ENCODE assay signal across 8 cellular contexts in the genomic region with DNA sequence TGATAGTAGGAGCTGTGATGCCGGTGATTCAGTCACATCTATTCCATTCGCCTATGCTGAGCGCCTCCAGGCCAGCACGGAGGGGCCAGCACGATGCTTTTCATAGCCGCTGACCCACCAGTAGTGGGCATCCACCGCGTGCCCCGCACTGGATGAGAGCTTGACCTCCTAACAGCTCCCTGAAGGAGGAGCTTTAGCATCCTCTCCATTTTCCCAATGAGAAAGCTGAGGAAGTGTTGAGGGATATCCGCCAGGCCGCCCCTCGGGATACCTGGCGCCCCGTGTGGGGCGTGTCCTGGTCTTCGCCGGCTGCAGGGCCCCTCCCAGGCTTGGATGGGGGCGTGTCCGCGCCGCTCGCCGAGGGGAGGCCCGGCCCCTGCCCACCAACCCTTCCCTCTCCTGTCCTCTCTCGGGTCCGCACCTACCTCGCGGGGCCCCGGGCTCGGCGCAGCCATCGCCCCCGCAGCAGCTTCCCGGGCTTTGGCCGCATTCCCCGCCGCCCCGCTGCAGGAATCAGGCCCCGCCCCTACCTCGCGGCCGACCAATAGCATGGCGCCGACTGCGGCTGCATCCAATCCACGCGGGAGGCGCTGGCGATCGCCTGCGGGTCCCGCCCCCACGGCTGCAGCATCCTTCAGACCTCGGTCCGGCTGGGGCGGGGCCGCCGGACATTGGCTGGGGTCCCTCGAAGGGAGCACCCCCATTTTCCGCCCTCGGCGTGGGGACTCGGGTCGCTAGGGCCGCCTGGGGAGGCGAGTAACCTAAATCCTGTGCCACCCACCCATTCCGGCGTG. TPM values are rescaled to one million over a fixed set of nuclear protein-coding genes. Genes with fewer than 3 reads are reported as not detected.
DNase-seq lines count a peak whose midpoint lies in the region; ATAC-seq and TF ChIP-seq lines count a peak whose summit lies in the region.

Gene PIP5KL1 (minus strand): TSS at position 480 of the 794 bp plus-strand sequence. CDS start 25 bp downstream, at position 455.

- peak within 1 kb of the TSS; percentile 60 for H3K4me3 ChIP-seq in HUES64 (ENCODE audit: low read length)
- H3K4me3 ChIP-seq in SJSA1 = peak within 1 kb of the TSS; percentile 45
- H3K4me3 ChIP-seq in transverse colon = peak within 1 kb of the TSS in 3 of 4 donors; percentile 34 to 53 (median 42)

- H3K27ac Mint-ChIP-seq in activated naive CD8-positive, alpha-beta T cell treated with anti-CD3 and anti-CD28 coated beads for 36 hours = peak within 1 kb of the TSS; percentile 30
- peak within 1 kb of the TSS; percentile 92 for H3K27ac Mint-ChIP-seq in glutamatergic neuron (ENCODE audit: unreplicated experiment)

- DNase-seq in Daoy (ENCODE audit: low read depth) = peak; percentile 95
- peak; percentile 81 to 83 for DNase-seq in SJSA1 (ENCODE audit: low read depth in 1 of 2, low spot score in 2 of 2)
- peak; percentile 78 for DNase-seq in activated naive CD8-positive, alpha-beta T cell treated with anti-CD3 and anti-CD28 coated beads for 36 hours
- DNase-seq in glutamatergic neuron = peak; percentile 94
- DNase-seq in nucleus accumbens (lab: John Stamatoyannopoulos, UW) = peak in 52 of 56 donors; percentile 44 to 90 (median 74)
- DNase-seq in transverse colon = peak; percentile 79

- no peak for TF ChIP-seq CTCF in glutamatergic neuron (IDR thresholded peaks at IDR 0.05; ENCODE audit: partially characterized antibody, unreplicated experiment)
- TF ChIP-seq CTCF in transverse colon (IDR thresholded peaks at IDR 0.05) = no peak

- H3K9me3 ChIP-seq in HUES64 (ENCODE audit: insufficient read depth, low read depth, low read length) = no peaks in the 10 kb centered on the region
- H3K9me3 ChIP-seq in SJSA1 (replicated peaks) = no peaks in the 10 kb centered on the region
- H3K9me3 ChIP-seq in transverse colon = no peaks in the 10 kb centered on the region

- WGBS in HUES64 = under 1% methylated on average over 68 of the region's 68 CpGs
- WGBS in transverse colon (ENCODE audit: low coverage in 1 of 2), 2 donors = 2% methylated on average over 42 of the region's 68 CpGs; no CpG with 5 or more reads in 1 of the 2 donors

- ATAC-seq in GM21529 (IDR thresholded peaks at IDR 0.05; ENCODE audit: unreplicated experiment) = peak; percentile 79

- peak within 1 kb of the TSS; percentile 42 for H3K4me3 Mint-ChIP-seq in activated naive CD8-positive, alpha-beta T cell treated with anti-CD3 and anti-CD28 coated beads for 36 hours
- H3K4me3 Mint-ChIP-seq in glutamatergic neuron (ENCODE audit: unreplicated experiment) = peak within 1 kb of the TSS; percentile 90

- no peak for TF ChIP-seq POLR2A in transverse colon (IDR thresholded peaks at IDR 0.05)

- no peaks in the 10 kb centered on the region for H3K9me3 Mint-ChIP-seq in activated naive CD8-positive, alpha-beta T cell treated with anti-CD3 and anti-CD28 coated beads for 36 hours
- peaks cover 7% of the 10 kb centered on the region for H3K9me3 Mint-ChIP-seq in glutamatergic neuron (ENCODE audit: unreplicated experiment)

- peak within 1 kb of the TSS; percentile 41 for H3K9ac ChIP-seq in HUES64 (ENCODE audit: low read depth, low read length)

- peaks cover 5% of the 10 kb centered on the region for H3K27me3 Mint-ChIP-seq in activated naive CD8-positive, alpha-beta T cell treated with anti-CD3 and anti-CD28 coated beads for 36 hours
- peaks cover 20% of the 10 kb centered on the region for H3K27me3 Mint-ChIP-seq in glutamatergic neuron (ENCODE audit: unreplicated experiment)

- H3K4me1 ChIP-seq in HUES64 (ENCODE audit: insufficient read depth, low read length) = peaks cover 19% of the 10 kb centered on the region
- H3K4me1 ChIP-seq in SJSA1 (replicated peaks) = peaks cover 36% of the 10 kb centered on the region
- H3K4me1 ChIP-seq in transverse colon = peaks cover 14 to 40% (median 33%) of the 10 kb centered on the region in 4 donors

- peaks cover 38% of the 10 kb centered on the region for H3K27me3 ChIP-seq in HUES64 (ENCODE audit: insufficient read depth, low read length)
- H3K27me3 ChIP-seq in SJSA1 (replicated peaks) = no peaks in the 10 kb centered on the region
- peaks cover 51% of the 10 kb centered on the region for H3K27me3 ChIP-seq in transverse colon

- no peak for TF ChIP-seq EP300 in transverse colon (IDR thresholded peaks at IDR 0.05; ENCODE audit: low read depth)

- H3K36me3 ChIP-seq in HUES64 (ENCODE audit: insufficient read depth, low read length) (0 out of 2 replicates have a peak, but pooled peaks cover under 1% of the 10 kb centered on the region), SJSA1 (peaks cover 10% of the 10 kb centered on the region), transverse colon (no peaks in the 10 kb centered on the region)

- in situ Hi-C loops in transverse colon (cut with MboI; ENCODE audit: low pct_ligation_motif_present in 1 of 4, low pct_unique_long_range_greater_than_20kb in 1 of 4, low sequenced_read_pairs in 3 of 4) = no loop called here

- peaks cover 19% of the 10 kb centered on the region for H3K4me1 Mint-ChIP-seq in activated naive CD8-positive, alpha-beta T cell treated with anti-CD3 and anti-CD28 coated beads for 36 hours
- H3K4me1 Mint-ChIP-seq in glutamatergic neuron (ENCODE audit: low read depth, unreplicated experiment) = peaks cover 11% of the 10 kb centered on the region

- intact Hi-C loops in transverse colon (cut with DNase I; ENCODE audit: low total_unique reads) = no loop called here

- peaks cover 7% of the 10 kb centered on the region for H3K36me3 Mint-ChIP-seq in activated naive CD8-positive, alpha-beta T cell treated with anti-CD3 and anti-CD28 coated beads for 36 hours
- H3K36me3 Mint-ChIP-seq in glutamatergic neuron (ENCODE audit: unreplicated experiment) = no peaks in the 10 kb centered on the region

- peak within 1 kb of the TSS; percentile 53; the same call in 1 of the 2 replicates for H3K27ac ChIP-seq in HUES64 (ENCODE audit: low read depth, low read length)
- peak within 1 kb of the TSS; percentile 52 for H3K27ac ChIP-seq in SJSA1
- H3K27ac ChIP-seq in transverse colon = peak within 1 kb of the TSS in 1 of 4 donors; percentile 18

RNA-seq across cellular contexts. Expression of gene PIP5KL1, which starts in this region (rescaled TPM):
- 0.18 and 0.51 TPM in 2 replicates for total RNA-seq in Daoy (2014; rRNA removed; shearing (Covaris generic))
- polyA plus RNA-seq in HUES64 (2013, experiment 1 of 2) = 4.1 TPM
- polyA plus RNA-seq in HUES64 (2013, experiment 2 of 2) = 3.7 TPM
- total RNA-seq in SJSA1 (2014; rRNA removed; shearing (Covaris generic)) = 1.6 and 18.4 TPM in 2 replicates
- total RNA-seq in activated naive CD8-positive, alpha-beta T cell treated with anti-CD3 and anti-CD28 coated beads for 36 hours = 1 to 10 TPM; 2.3 to 3.2 TPM
- 11.9 TPM for total RNA-seq in glutamatergic neuron (ENCODE audit: unreplicated experiment)
- total RNA-seq in transverse colon = 1 to 10 TPM in 1 of 4 donors, not detected in 3; 4.6 TPM

Comparison
In these comparisons a context has a peak if more than half of its experiments do, and no peak if none do; other contexts are left out.
1. Peak in DNase-seq in Daoy; RNA of the gene not detected or under 1 TPM.